Comparison of ENCODE assay signal across 19 cellular contexts in genomic region chr19:17836530-17836929, GRCh38. TPM values are rescaled to one million over a fixed set of nuclear protein-coding genes. Genes with fewer than 3 reads are reported as not detected.
DNase-seq lines count a peak whose midpoint lies in the region; ATAC-seq and TF ChIP-seq lines count a peak whose summit lies in the region.
"Had no signal": no experiment of that assay in that cellular context is flagged by ENCODE, and none has a peak within 500 bp of the region (broad histone marks: within the 10 kb centered on the region; RNA-seq: fewer than 3 reads in every experiment).

No MANE protein-coding gene starts in this region.

- H3K36me3 Mint-ChIP-seq in activated naive CD8-positive, alpha-beta T cell, result peaks cover 15% of the 10 kb centered on the region
- peaks cover 61% of the 10 kb centered on the region for H3K36me3 Mint-ChIP-seq in activated naive CD8-positive, alpha-beta T cell treated with anti-CD3 and anti-CD28 coated beads, Interleukin-2, amount 50 U/mL, for 24 hours (ENCODE audit: low read depth)
- peaks cover 64% of the 10 kb centered on the region for H3K36me3 Mint-ChIP-seq in activated naive CD8-positive, alpha-beta T cell treated with anti-CD3 and anti-CD28 coated beads, Interleukin-2, amount 10 ng/mL, durations not matched to agents 7 days and 5 days
- no peaks in the 10 kb centered on the region for H3K36me3 Mint-ChIP-seq in progenitor cell of endocrine pancreas (ENCODE audit: insufficient read depth)

- H3K4me1 Mint-ChIP-seq in activated naive CD8-positive, alpha-beta T cell (ENCODE audit: low read depth), result peaks cover 19% of the 10 kb centered on the region
- H3K4me1 Mint-ChIP-seq in activated naive CD8-positive, alpha-beta T cell treated with anti-CD3 and anti-CD28 coated beads, Interleukin-2, amount 50 U/mL, for 24 hours, result peaks cover 13% of the 10 kb centered on the region
- peaks cover 9% of the 10 kb centered on the region for H3K4me1 Mint-ChIP-seq in activated naive CD8-positive, alpha-beta T cell treated with anti-CD3 and anti-CD28 coated beads, Interleukin-2, amount 10 ng/mL, durations not matched to agents 7 days and 5 days
- H3K4me1 Mint-ChIP-seq in progenitor cell of endocrine pancreas (ENCODE audit: low read depth), result peaks cover 1% of the 10 kb centered on the region

- POLR2A ChIA-PET in activated naive CD8-positive, alpha-beta T cell treated with anti-CD3 and anti-CD28 coated beads, Interleukin-2, amount 10 ng/mL, durations not matched to agents 7 days and 5 days (lab: Charles Lee), result no interaction called here
- POLR2A ChIA-PET in HEK293T (lab: Yijun Ruan, JAX), result interaction anchor here (3.0 kb wide), 1 partner anchor 23 kb away, joined by 11 read pairs; the partner anchor contains the start of gene RPL18A

- DNase-seq in activated naive CD8-positive, alpha-beta T cell treated with anti-CD3 and anti-CD28 coated beads, Interleukin-2, amount 50 U/mL, for 24 hours, result no peak
- no peak for DNase-seq in activated naive CD8-positive, alpha-beta T cell treated with anti-CD3 and anti-CD28 coated beads, Interleukin-2, amount 10 ng/mL, durations not matched to agents 7 days and 5 days
- DNase-seq in progenitor cell of endocrine pancreas (ENCODE audit: low spot score, unreplicated experiment), result no peak
- DNase-seq in HEK293T (ENCODE audit: extremely low spot score), result no peak
- DNase-seq in NCI-H2029 treated with DMSO at 0.1 percent for 48 hours (lab: John Stamatoyannopoulos, UW), result no peak
- DNase-seq: DND-41; left colon; midbrain; NCI-H526 treated with DMSO at 0.1 percent for 48 hours; retina; stimulated activated CD4-positive, alpha-beta T cell treated with anti-CD3 and anti-CD28 coated beads, Interleukin-12 subunit alpha, Interleukin-12 subunit beta, amount 100 ng/mL, for 4 hours; WERI-Rb-1 had no signal

- no peak overlapping the region for H3K4me3 Mint-ChIP-seq in activated naive CD8-positive, alpha-beta T cell
- no peak overlapping the region for H3K4me3 Mint-ChIP-seq in activated naive CD8-positive, alpha-beta T cell treated with anti-CD3 and anti-CD28 coated beads, Interleukin-2, amount 50 U/mL, for 24 hours
- H3K4me3 Mint-ChIP-seq in activated naive CD8-positive, alpha-beta T cell treated with anti-CD3 and anti-CD28 coated beads, Interleukin-2, amount 10 ng/mL, durations not matched to agents 7 days and 5 days, result no peak overlapping the region
- no peak overlapping the region for H3K4me3 Mint-ChIP-seq in progenitor cell of endocrine pancreas (ENCODE audit: low read depth)

- no peaks in the 10 kb centered on the region for H3K27me3 Mint-ChIP-seq in activated naive CD8-positive, alpha-beta T cell
- H3K27me3 Mint-ChIP-seq in activated naive CD8-positive, alpha-beta T cell treated with anti-CD3 and anti-CD28 coated beads, Interleukin-2, amount 50 U/mL, for 24 hours, result no peaks in the 10 kb centered on the region
- no peaks in the 10 kb centered on the region for H3K27me3 Mint-ChIP-seq in activated naive CD8-positive, alpha-beta T cell treated with anti-CD3 and anti-CD28 coated beads, Interleukin-2, amount 10 ng/mL, durations not matched to agents 7 days and 5 days
- peaks cover 59% of the 10 kb centered on the region for H3K27me3 Mint-ChIP-seq in progenitor cell of endocrine pancreas

- peak overlapping the region; percentile 47 for H3K27ac Mint-ChIP-seq in activated naive CD8-positive, alpha-beta T cell
- no peak overlapping the region for H3K27ac Mint-ChIP-seq in activated naive CD8-positive, alpha-beta T cell treated with anti-CD3 and anti-CD28 coated beads, Interleukin-2, amount 50 U/mL, for 24 hours
- peak overlapping the region; percentile 55 for H3K27ac Mint-ChIP-seq in activated naive CD8-positive, alpha-beta T cell treated with anti-CD3 and anti-CD28 coated beads, Interleukin-2, amount 10 ng/mL, durations not matched to agents 7 days and 5 days
- H3K27ac Mint-ChIP-seq in progenitor cell of endocrine pancreas, result peak overlapping the region; percentile 15

- no peaks in the 10 kb centered on the region for H3K9me3 Mint-ChIP-seq in activated naive CD8-positive, alpha-beta T cell (ENCODE audit: low read depth)
- peaks cover 3% of the 10 kb centered on the region for H3K9me3 Mint-ChIP-seq in activated naive CD8-positive, alpha-beta T cell treated with anti-CD3 and anti-CD28 coated beads, Interleukin-2, amount 50 U/mL, for 24 hours
- H3K9me3 Mint-ChIP-seq in activated naive CD8-positive, alpha-beta T cell treated with anti-CD3 and anti-CD28 coated beads, Interleukin-2, amount 10 ng/mL, durations not matched to agents 7 days and 5 days, result peaks cover 1% of the 10 kb centered on the region
- no peaks in the 10 kb centered on the region for H3K9me3 Mint-ChIP-seq in progenitor cell of endocrine pancreas (ENCODE audit: low read depth)

- ATAC-seq in activated naive CD8-positive, alpha-beta T cell treated with anti-CD3 and anti-CD28 coated beads, Interleukin-2, amount 50 U/mL, for 24 hours, result no peak
- ATAC-seq in activated naive CD8-positive, alpha-beta T cell treated with anti-CD3 and anti-CD28 coated beads, Interleukin-2, amount 10 ng/mL, durations not matched to agents 7 days and 5 days (ENCODE audit: low read depth), result no peak
- ATAC-seq: esophagus mucosa, gastroesophageal sphincter, left colon, Right ventricle myocardium inferior had no signal

- no peak for TF ChIP-seq CTCF in progenitor cell of endocrine pancreas (IDR thresholded peaks at IDR 0.05; ENCODE audit: unreplicated experiment)

- CTCF ChIA-PET in HEK293T (lab: Yijun Ruan, JAX), result no interaction called here

TF ChIP-seq in HEK293T, 16 proteins besides CTCF, POLR2A, EP300 and RAD21:
- TF ChIP-seq SP1 (IDR thresholded peaks at IDR 0.05) (no peak), CTBP1 (IDR thresholded peaks at IDR 0.05; ENCODE audit: borderline replicate concordance) (no peak), LEF1 (IDR thresholded peaks at IDR 0.05; ENCODE audit: borderline replicate concordance) (no peak), ELF4 (IDR thresholded peaks at IDR 0.05) (no peak), PKNOX1 (IDR thresholded peaks at IDR 0.05) (no peak), L3MBTL2 (conservative IDR thresholded peaks at IDR 0.05) (no peak), FOXK2 (IDR thresholded peaks at IDR 0.05) (no peak), NFRKB (IDR thresholded peaks at IDR 0.05) (no peak), HDGF (IDR thresholded peaks at IDR 0.05; ENCODE audit: borderline replicate concordance) (no peak), ZNF384 (IDR thresholded peaks at IDR 0.05) (no peak), ARNT (IDR thresholded peaks at IDR 0.05) (no peak), SUZ12 (IDR thresholded peaks at IDR 0.05) (no peak), FOXA1 (IDR thresholded peaks at IDR 0.05) (no peak), BHLHE40 (IDR thresholded peaks at IDR 0.05; ENCODE audit: borderline replicate concordance) (no peak), TARDBP (IDR thresholded peaks at IDR 0.05) (no peak), FOXM1 (IDR thresholded peaks at IDR 0.05; ENCODE audit: borderline replicate concordance) (no peak)

RNA-seq across cellular contexts. Expression of gene JAK3, which starts 11.3 kb away (rescaled TPM):
- total RNA-seq in activated naive CD8-positive, alpha-beta T cell treated with anti-CD3 and anti-CD28 coated beads, Interleukin-2, amount 10 ng/mL, durations not matched to agents 7 days and 5 days, result 100 to 1,000 TPM; 119 to 122 TPM
- 0.74 and 0.95 TPM in 2 replicates for total RNA-seq in progenitor cell of endocrine pancreas

RNA-seq across cellular contexts. Expression of gene INSL3, which starts 15.2 kb away (rescaled TPM):
- total RNA-seq in activated naive CD8-positive, alpha-beta T cell treated with anti-CD3 and anti-CD28 coated beads, Interleukin-2, amount 10 ng/mL, durations not matched to agents 7 days and 5 days, result 1 to 10 TPM; 1.6 to 2.9 TPM
- total RNA-seq in progenitor cell of endocrine pancreas, result not detected in 2 replicates
- total RNA-seq: bronchial epithelial cell, esophagus mucosa, gastroesophageal sphincter, left colon, Right ventricle myocardium inferior, suprapubic skin, vagina had no signal

RNA-seq across cellular contexts. Expression of gene RPL18A, which starts 23.2 kb away (rescaled TPM):
- total RNA-seq in activated naive CD8-positive, alpha-beta T cell treated with anti-CD3 and anti-CD28 coated beads, Interleukin-2, amount 10 ng/mL, durations not matched to agents 7 days and 5 days, result 1,000 to 10,000 TPM; 2,260 to 2,272 TPM
- total RNA-seq in progenitor cell of endocrine pancreas, result 1,687 and 1,716 TPM in 2 replicates

RNA-seq across cellular contexts. Expression of gene SLC5A5, which starts 35.2 kb away (rescaled TPM):
- 1 to 10 TPM; 1.8 to 2.2 TPM for total RNA-seq in activated naive CD8-positive, alpha-beta T cell treated with anti-CD3 and anti-CD28 coated beads, Interleukin-2, amount 10 ng/mL, durations not matched to agents 7 days and 5 days
- not detected in 2 replicates for total RNA-seq in progenitor cell of endocrine pancreas
- total RNA-seq: esophagus mucosa, left colon, Right ventricle myocardium inferior, suprapubic skin, vagina had no signal

RNA-seq across cellular contexts. Expression of gene B3GNT3, which starts 41.6 kb away (rescaled TPM):
- total RNA-seq in activated naive CD8-positive, alpha-beta T cell treated with anti-CD3 and anti-CD28 coated beads, Interleukin-2, amount 10 ng/mL, durations not matched to agents 7 days and 5 days, result not detected
- total RNA-seq in progenitor cell of endocrine pancreas, result 0.13 TPM in 1 of 2 replicates, not detected in the other
- total RNA-seq: Right ventricle myocardium inferior had no signal

Comparison
In these comparisons a context has a peak if more than half of its experiments do, and no peak if none do; other contexts are left out.
1. RNA of gene JAK3, which starts 11.3 kb away (total RNA-seq): 119 to 122 TPM in activated naive CD8-positive, alpha-beta T cell treated with anti-CD3 and anti-CD28 coated beads, Interleukin-2, amount 10 ng/mL, durations not matched to agents 7 days and 5 days; 0.74 to 0.95 TPM in progenitor cell of endocrine pancreas; every median in the first group is over 10 times any median in the second.